Comparison of ENCODE assay signal across 1 cellular context in the genomic region with DNA sequence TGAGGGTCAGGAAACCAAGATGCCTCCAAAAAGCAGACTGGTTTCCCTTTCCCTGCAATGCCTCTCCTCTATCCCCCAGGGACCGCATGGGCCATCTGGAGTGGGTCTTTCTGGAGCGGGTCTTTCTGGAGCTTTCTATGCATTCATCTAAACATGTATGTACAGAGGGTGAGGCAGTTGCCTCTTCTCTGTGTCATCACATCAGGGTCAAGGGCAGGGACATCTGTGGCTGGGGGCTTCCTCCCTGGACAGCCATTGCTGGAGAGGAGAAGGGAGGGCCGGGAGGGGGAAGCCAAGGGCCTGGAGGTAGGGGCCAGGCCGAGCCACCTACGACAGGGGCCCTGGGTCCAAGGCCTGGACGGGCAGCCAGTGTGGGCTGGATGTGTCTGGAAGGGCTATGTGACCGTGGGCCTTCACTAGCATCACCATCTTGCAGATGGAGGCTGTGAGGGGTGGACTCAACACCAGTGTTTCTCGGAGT.
TF ChIP-seq lines count a peak whose summit lies in the region.

No MANE protein-coding gene starts in this region.

TF ChIP-seq in GM23338, 12 proteins besides CTCF, POLR2A, EP300 and RAD21 (continued from another document):
- TF ChIP-seq, protein P1, sequence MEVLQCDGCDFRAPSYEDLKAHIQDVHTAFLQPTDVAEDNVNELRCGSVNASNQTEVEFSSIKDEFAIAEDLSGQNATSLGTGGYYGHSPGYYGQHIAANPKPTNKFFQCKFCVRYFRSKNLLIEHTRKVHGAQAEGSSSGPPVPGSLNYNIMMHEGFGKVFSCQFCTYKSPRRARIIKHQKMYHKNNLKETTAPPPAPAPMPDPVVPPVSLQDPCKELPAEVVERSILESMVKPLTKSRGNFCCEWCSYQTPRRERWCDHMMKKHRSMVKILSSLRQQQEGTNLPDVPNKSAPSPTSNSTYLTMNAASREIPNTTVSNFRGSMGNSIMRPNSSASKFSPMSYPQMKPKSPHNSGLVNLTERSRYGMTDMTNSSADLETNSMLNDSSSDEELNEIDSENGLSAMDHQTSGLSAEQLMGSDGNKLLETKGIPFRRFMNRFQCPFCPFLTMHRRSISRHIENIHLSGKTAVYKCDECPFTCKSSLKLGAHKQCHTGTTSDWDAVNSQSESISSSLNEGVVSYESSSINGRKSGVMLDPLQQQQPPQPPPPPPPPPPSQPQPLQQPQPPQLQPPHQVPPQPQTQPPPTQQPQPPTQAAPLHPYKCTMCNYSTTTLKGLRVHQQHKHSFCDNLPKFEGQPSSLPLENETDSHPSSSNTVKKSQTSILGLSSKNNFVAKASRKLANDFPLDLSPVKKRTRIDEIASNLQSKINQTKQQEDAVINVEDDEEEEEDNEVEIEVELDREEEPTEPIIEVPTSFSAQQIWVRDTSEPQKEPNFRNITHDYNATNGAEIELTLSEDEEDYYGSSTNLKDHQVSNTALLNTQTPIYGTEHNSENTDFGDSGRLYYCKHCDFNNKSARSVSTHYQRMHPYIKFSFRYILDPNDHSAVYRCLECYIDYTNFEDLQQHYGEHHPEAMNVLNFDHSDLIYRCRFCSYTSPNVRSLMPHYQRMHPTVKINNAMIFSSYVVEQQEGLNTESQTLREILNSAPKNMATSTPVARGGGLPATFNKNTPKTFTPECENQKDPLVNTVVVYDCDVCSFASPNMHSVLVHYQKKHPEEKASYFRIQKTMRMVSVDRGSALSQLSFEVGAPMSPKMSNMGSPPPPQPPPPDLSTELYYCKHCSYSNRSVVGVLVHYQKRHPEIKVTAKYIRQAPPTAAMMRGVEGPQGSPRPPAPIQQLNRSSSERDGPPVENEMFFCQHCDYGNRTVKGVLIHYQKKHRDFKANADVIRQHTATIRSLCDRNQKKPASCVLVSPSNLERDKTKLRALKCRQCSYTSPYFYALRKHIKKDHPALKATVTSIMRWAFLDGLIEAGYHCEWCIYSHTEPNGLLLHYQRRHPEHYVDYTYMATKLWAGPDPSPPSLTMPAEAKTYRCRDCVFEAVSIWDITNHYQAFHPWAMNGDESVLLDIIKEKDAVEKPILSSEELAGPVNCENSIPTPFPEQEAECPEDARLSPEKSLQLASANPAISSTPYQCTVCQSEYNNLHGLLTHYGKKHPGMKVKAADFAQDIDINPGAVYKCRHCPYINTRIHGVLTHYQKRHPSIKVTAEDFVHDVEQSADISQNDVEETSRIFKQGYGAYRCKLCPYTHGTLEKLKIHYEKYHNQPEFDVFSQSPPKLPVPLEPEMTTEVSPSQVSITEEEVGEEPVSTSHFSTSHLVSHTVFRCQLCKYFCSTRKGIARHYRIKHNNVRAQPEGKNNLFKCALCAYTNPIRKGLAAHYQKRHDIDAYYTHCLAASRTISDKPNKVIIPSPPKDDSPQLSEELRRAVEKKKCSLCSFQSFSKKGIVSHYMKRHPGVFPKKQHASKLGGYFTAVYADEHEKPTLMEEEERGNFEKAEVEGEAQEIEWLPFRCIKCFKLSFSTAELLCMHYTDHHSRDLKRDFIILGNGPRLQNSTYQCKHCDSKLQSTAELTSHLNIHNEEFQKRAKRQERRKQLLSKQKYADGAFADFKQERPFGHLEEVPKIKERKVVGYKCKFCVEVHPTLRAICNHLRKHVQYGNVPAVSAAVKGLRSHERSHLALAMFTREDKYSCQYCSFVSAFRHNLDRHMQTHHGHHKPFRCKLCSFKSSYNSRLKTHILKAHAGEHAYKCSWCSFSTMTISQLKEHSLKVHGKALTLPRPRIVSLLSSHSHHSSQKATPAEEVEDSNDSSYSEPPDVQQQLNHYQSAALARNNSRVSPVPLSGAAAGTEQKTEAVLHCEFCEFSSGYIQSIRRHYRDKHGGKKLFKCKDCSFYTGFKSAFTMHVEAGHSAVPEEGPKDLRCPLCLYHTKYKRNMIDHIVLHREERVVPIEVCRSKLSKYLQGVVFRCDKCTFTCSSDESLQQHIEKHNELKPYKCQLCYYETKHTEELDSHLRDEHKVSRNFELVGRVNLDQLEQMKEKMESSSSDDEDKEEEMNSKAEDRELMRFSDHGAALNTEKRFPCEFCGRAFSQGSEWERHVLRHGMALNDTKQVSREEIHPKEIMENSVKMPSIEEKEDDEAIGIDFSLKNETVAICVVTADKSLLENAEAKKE (CRISPR knock-in tag; IDR thresholded peaks at IDR 0.05): no peak
- no peak for TF ChIP-seq POLR2AphosphoS5 (IDR thresholded peaks at IDR 0.05; ENCODE audit: low read depth)
- TF ChIP-seq STAT1 (IDR thresholded peaks at IDR 0.05; ENCODE audit: unreplicated experiment): no peak
- TF ChIP-seq ZNF331 (CRISPR knock-in tag; IDR thresholded peaks at IDR 0.05; ENCODE audit: low read depth): no peak
- TF ChIP-seq, protein P2, sequence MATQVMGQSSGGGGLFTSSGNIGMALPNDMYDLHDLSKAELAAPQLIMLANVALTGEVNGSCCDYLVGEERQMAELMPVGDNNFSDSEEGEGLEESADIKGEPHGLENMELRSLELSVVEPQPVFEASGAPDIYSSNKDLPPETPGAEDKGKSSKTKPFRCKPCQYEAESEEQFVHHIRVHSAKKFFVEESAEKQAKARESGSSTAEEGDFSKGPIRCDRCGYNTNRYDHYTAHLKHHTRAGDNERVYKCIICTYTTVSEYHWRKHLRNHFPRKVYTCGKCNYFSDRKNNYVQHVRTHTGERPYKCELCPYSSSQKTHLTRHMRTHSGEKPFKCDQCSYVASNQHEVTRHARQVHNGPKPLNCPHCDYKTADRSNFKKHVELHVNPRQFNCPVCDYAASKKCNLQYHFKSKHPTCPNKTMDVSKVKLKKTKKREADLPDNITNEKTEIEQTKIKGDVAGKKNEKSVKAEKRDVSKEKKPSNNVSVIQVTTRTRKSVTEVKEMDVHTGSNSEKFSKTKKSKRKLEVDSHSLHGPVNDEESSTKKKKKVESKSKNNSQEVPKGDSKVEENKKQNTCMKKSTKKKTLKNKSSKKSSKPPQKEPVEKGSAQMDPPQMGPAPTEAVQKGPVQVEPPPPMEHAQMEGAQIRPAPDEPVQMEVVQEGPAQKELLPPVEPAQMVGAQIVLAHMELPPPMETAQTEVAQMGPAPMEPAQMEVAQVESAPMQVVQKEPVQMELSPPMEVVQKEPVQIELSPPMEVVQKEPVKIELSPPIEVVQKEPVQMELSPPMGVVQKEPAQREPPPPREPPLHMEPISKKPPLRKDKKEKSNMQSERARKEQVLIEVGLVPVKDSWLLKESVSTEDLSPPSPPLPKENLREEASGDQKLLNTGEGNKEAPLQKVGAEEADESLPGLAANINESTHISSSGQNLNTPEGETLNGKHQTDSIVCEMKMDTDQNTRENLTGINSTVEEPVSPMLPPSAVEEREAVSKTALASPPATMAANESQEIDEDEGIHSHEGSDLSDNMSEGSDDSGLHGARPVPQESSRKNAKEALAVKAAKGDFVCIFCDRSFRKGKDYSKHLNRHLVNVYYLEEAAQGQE (IDR thresholded peaks at IDR 0.05; ENCODE audit: unreplicated experiment): no peak
- TF ChIP-seq NANOG (IDR thresholded peaks at IDR 0.05; ENCODE audit: borderline replicate concordance): no peak
- TF ChIP-seq, protein P3, sequence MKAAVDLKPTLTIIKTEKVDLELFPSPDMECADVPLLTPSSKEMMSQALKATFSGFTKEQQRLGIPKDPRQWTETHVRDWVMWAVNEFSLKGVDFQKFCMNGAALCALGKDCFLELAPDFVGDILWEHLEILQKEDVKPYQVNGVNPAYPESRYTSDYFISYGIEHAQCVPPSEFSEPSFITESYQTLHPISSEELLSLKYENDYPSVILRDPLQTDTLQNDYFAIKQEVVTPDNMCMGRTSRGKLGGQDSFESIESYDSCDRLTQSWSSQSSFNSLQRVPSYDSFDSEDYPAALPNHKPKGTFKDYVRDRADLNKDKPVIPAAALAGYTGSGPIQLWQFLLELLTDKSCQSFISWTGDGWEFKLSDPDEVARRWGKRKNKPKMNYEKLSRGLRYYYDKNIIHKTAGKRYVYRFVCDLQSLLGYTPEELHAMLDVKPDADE (IDR thresholded peaks at IDR 0.05): no peak
- TF ChIP-seq EZH2 (IDR thresholded peaks at IDR 0.05; ENCODE audit: low read depth, unreplicated experiment): no peak
- no peak for TF ChIP-seq JUNB (IDR thresholded peaks at IDR 0.05; ENCODE audit: unreplicated experiment)
- TF ChIP-seq CREB1 (CRISPR knock-in tag; IDR thresholded peaks at IDR 0.05; ENCODE audit: low read depth): no peak
